In the genomic region with DNA sequence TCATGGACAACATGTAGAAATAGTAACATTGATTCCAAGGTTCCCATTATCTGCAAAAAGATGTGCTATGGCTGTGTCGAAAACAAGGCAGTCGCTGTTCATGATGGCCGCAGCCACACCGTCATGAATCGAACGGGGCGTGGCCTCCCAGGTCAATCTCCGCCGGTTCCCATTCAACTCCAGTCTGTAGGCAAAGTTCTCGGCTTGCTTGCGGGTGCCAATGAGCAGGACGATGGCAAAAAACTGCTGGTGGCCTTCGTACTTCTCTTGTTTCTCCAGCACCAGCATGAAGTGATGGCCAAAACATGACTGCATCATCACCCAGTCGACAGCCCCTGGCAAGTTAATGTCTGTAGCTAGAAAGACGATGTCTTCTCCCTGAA, we compare ENCODE assay signal across 29 cellular contexts. TPM values are rescaled to one million over a fixed set of nuclear protein-coding genes. Genes with fewer than 3 reads are reported as not detected.
DNase-seq lines count a peak whose midpoint lies in the region; ATAC-seq and TF ChIP-seq lines count a peak whose summit lies in the region.
"Had no signal": no experiment of that assay in that cellular context is flagged by ENCODE, and none has a peak within 500 bp of the region (broad histone marks: within the 10 kb centered on the region; RNA-seq: fewer than 3 reads in every experiment).

No MANE protein-coding gene starts in this region.

- peak overlapping the region; percentile 90 for H3K27ac ChIP-seq in A673 (ENCODE audit: low read depth, low read length, poor library complexity, severe bottlenecking)
- H3K27ac ChIP-seq: brain microvascular endothelial cell, GM23248, KMS-11, RWPE1, WERI-Rb-1 had no signal

- no peak overlapping the region for H3K4me3 ChIP-seq in A673 (ENCODE audit: low read depth, low read length, poor library complexity, severe bottlenecking)
- H3K4me3 ChIP-seq: GM23248, left ventricle myocardium inferior, thoracic aorta had no signal

- H3K36me3 Mint-ChIP-seq in activated CD4-positive, alpha-beta T cell treated with anti-CD3 and anti-CD28 coated beads, Interleukin-2, amount 10 ng/mL, durations not matched to agents 24 days and 14 days (ENCODE audit: low read depth): peaks cover 68% of the 10 kb centered on the region
- peaks cover 39% of the 10 kb centered on the region for H3K36me3 Mint-ChIP-seq in activated B cell treated with CpG ODN at 0.5 μM for 24 hours (ENCODE audit: low read depth)

- H3K36me3 ChIP-seq in A673 (ENCODE audit: insufficient read depth, low read length, poor library complexity, severe bottlenecking): no peaks in the 10 kb centered on the region
- H3K36me3 ChIP-seq: thoracic aorta, WERI-Rb-1 had no signal

- peak overlapping the region; percentile 5 for H3K4me3 Mint-ChIP-seq in activated CD4-positive, alpha-beta T cell treated with anti-CD3 and anti-CD28 coated beads, Interleukin-2, amount 10 ng/mL, durations not matched to agents 24 days and 14 days
- peak overlapping the region; percentile 54 for H3K4me3 Mint-ChIP-seq in activated B cell treated with CpG ODN at 0.5 μM for 24 hours

- no peaks in the 10 kb centered on the region for H3K9me3 ChIP-seq in A673 (ENCODE audit: low read depth, low read length, poor library complexity, severe bottlenecking)
- H3K9me3 ChIP-seq: left ventricle myocardium inferior, SK-N-SH, thoracic aorta had no signal

- no TSS peak for BruUV-seq in A673 (replicated peaks; lab: Mats Ljungman, UMichigan)

- no peak for TF ChIP-seq CTCF in A673 (conservative IDR thresholded peaks at IDR 0.05; ENCODE audit: low read depth, low read length)
- no peak for TF ChIP-seq CTCF in activated B cell treated with CpG ODN at 0.5 μM for 24 hours (IDR thresholded peaks at IDR 0.05)

- POLR2A ChIA-PET in A673 (lab: Charles Lee; ENCODE audit: low non-redundant PET): no interaction called here
- POLR2A ChIA-PET in activated B cell treated with CpG ODN at 0.5 μM for 24 hours (lab: Charles Lee): interaction anchor here (0.9 to 6.7 kb wide), 3 partner anchors 19 to 196 kb away, joined by 3 to 65 read pairs (median 3); partner anchors contain the start of genes EIF2A, SERP1 and SIAH2

- H3K27me3 ChIP-seq in A673 (replicated peaks; ENCODE audit: insufficient read depth, low read depth, low read length, poor library complexity): no peaks in the 10 kb centered on the region
- H3K27me3 ChIP-seq: brain microvascular endothelial cell had no signal

- ATAC-seq in activated B cell treated with CpG ODN at 0.5 μM for 24 hours (ENCODE audit: low read depth) (no peak), left lobe of liver (peak; percentile 4), HG02840 (IDR thresholded peaks at IDR 0.05; ENCODE audit: low FRiP score, unreplicated experiment) (no peak), left cardiac atrium (no peak), Right ventricle myocardium inferior (no peak)
- ATAC-seq: sciatic nerve had no signal

- peaks cover 81% of the 10 kb centered on the region for H3K4me1 Mint-ChIP-seq in activated CD4-positive, alpha-beta T cell treated with anti-CD3 and anti-CD28 coated beads, Interleukin-2, amount 10 ng/mL, durations not matched to agents 24 days and 14 days
- peaks cover 97% of the 10 kb centered on the region for H3K4me1 Mint-ChIP-seq in activated B cell treated with CpG ODN at 0.5 μM for 24 hours

- CTCF ChIA-PET in A673 (lab: Charles Lee) (no interaction called here), activated B cell treated with CpG ODN at 0.5 μM for 24 hours (lab: Charles Lee) (no interaction called here)

- H3K4me1 ChIP-seq in A673 (ENCODE audit: insufficient read depth, low read length, poor library complexity, severe bottlenecking): peaks cover 90% of the 10 kb centered on the region

- peak overlapping the region; percentile 77 for H3K27ac Mint-ChIP-seq in activated CD4-positive, alpha-beta T cell treated with anti-CD3 and anti-CD28 coated beads, Interleukin-2, amount 10 ng/mL, durations not matched to agents 24 days and 14 days
- peak overlapping the region; percentile 74 for H3K27ac Mint-ChIP-seq in activated B cell treated with CpG ODN at 0.5 μM for 24 hours
- H3K27ac Mint-ChIP-seq: progenitor cell of endocrine pancreas had no signal

- intact Hi-C loops in activated CD4-positive, alpha-beta T cell treated with anti-CD3 and anti-CD28 coated beads, Interleukin-2, amount 10 ng/mL, durations not matched to agents 24 days and 14 days (cut with micrococcal nuclease): no loop called here
- intact Hi-C loops in A673 (cut with micrococcal nuclease; ENCODE audit: unreplicated experiment): no loop called here
- intact Hi-C loops in activated B cell treated with CpG ODN at 0.5 μM for 24 hours (cut with micrococcal nuclease): no loop called here
- intact Hi-C loops in left cardiac atrium (cut with DNase I): no loop called here
- intact Hi-C loops in Right ventricle myocardium inferior (cut with DNase I): no loop called here

- H3K27me3 Mint-ChIP-seq in activated CD4-positive, alpha-beta T cell treated with anti-CD3 and anti-CD28 coated beads, Interleukin-2, amount 10 ng/mL, durations not matched to agents 24 days and 14 days: no peaks in the 10 kb centered on the region
- H3K27me3 Mint-ChIP-seq in activated B cell treated with CpG ODN at 0.5 μM for 24 hours: no peaks in the 10 kb centered on the region
- H3K27me3 Mint-ChIP-seq: progenitor cell of endocrine pancreas had no signal

- DNase-seq in activated CD4-positive, alpha-beta T cell treated with anti-CD3 and anti-CD28 coated beads, Interleukin-2, amount 10 ng/mL, durations not matched to agents 24 days and 14 days: no peak
- DNase-seq in activated CD4-positive, alpha-beta T cell treated with anti-CD3 and anti-CD28 coated beads for 4 hours: no peak
- no peak for DNase-seq in A673 (ENCODE audit: low spot score)
- no peak for DNase-seq in activated B cell treated with CpG ODN at 0.5 μM for 24 hours
- no peak for DNase-seq in left lobe of liver (ENCODE audit: low spot score)
- no peak for DNase-seq in left cardiac atrium
- no peak for DNase-seq in Right ventricle myocardium inferior (ENCODE audit: missing footprints)
- DNase-seq: AML-193; brain microvascular endothelial cell; DMS53; GM23248; left ventricle myocardium inferior; NCI-H1436; NCI-H446 treated with DMSO at 0.1 percent for 48 hours; NCI-H82; SK-N-SH; stimulated activated CD4-positive, alpha-beta T cell treated with anti-CD3 and anti-CD28 coated beads, Interleukin-12 subunit alpha, Interleukin-12 subunit beta, amount 100 ng/mL, for 4 hours; stimulated activated CD4-positive, alpha-beta T cell treated with anti-CD3 and anti-CD28 coated beads, Interleukin-4, amount 100 ng/mL, for 1 hour; T-helper 9 cell; WERI-Rb-1 had no signal

- peaks cover 5% of the 10 kb centered on the region for H3K9me3 Mint-ChIP-seq in activated CD4-positive, alpha-beta T cell treated with anti-CD3 and anti-CD28 coated beads, Interleukin-2, amount 10 ng/mL, durations not matched to agents 24 days and 14 days
- H3K9me3 Mint-ChIP-seq in activated B cell treated with CpG ODN at 0.5 μM for 24 hours: no peaks in the 10 kb centered on the region

RNA-seq across cellular contexts. Expression of gene SIAH2, which starts 20.8 kb away (rescaled TPM):
- 130 and 133 TPM in 2 replicates for total RNA-seq in activated CD4-positive, alpha-beta T cell treated with anti-CD3 and anti-CD28 coated beads, Interleukin-2, amount 10 ng/mL, durations not matched to agents 24 days and 14 days
- 26.8 and 28.8 TPM in 2 replicates for total RNA-seq in A673 (2021)
- total RNA-seq in activated B cell treated with CpG ODN at 0.5 μM for 24 hours: 44.5 and 44.7 TPM in 2 replicates
- 39.5 TPM for total RNA-seq in left lobe of liver
- 10 to 100 TPM; 14.7 to 16.4 TPM for total RNA-seq in left cardiac atrium
- total RNA-seq in Right ventricle myocardium inferior: 20.6 TPM

RNA-seq across cellular contexts. Expression of gene ERICH6, which starts 38.4 kb away (rescaled TPM):
- total RNA-seq in activated CD4-positive, alpha-beta T cell treated with anti-CD3 and anti-CD28 coated beads, Interleukin-2, amount 10 ng/mL, durations not matched to agents 24 days and 14 days: not detected in 2 replicates
- total RNA-seq in A673 (2021): 0.24 and 0.32 TPM in 2 replicates
- not detected in 2 replicates for total RNA-seq in activated B cell treated with CpG ODN at 0.5 μM for 24 hours
- not detected for total RNA-seq in left lobe of liver
- total RNA-seq in left cardiac atrium: under 1 TPM in 1 of 2 donors, not detected in 1; 0.39 TPM
- total RNA-seq in Right ventricle myocardium inferior: not detected
- total RNA-seq: activated CD8-positive, alpha-beta memory T cell treated with anti-CD3 and anti-CD28 coated beads for 36 hours; G401; GM23248; myocyte; progenitor cell of endocrine pancreas; thoracic aorta had no signal
